ENCODE assay signal across 16 cellular contexts in genomic region chr17:70053241-70054234, GRCh38. TPM values are rescaled to one million over a fixed set of nuclear protein-coding genes. Genes with fewer than 3 reads are reported as not detected.
DNase-seq lines count a peak whose midpoint lies in the region; ATAC-seq and TF ChIP-seq lines count a peak whose summit lies in the region.
"Had no signal": no experiment of that assay in that cellular context is flagged by ENCODE, and none has a peak within 500 bp of the region (broad histone marks: within the 10 kb centered on the region; RNA-seq: fewer than 3 reads in every experiment).

No MANE protein-coding gene starts in this region.

- no peak overlapping the region for H2BK12ac ChIP-seq in neuronal stem cell (ENCODE audit: low read length)

- no peak overlapping the region for H3K18ac ChIP-seq in neuronal stem cell (ENCODE audit: low read length)

- H3K4ac ChIP-seq in neuronal stem cell (ENCODE audit: low read length), result no peak overlapping the region

- TF ChIP-seq CTCF in AG10803 (conservative IDR thresholded peaks at IDR 0.05; ENCODE audit: low read length) (no peak), WTC11 (IDR thresholded peaks at IDR 0.05) (no peak), gastroesophageal sphincter (IDR thresholded peaks at IDR 0.05) (no peak), vagina (IDR thresholded peaks at IDR 0.05) (no peak)

- no peaks in the 10 kb centered on the region for H3K36me3 ChIP-seq in gastroesophageal sphincter
- no peaks in the 10 kb centered on the region for H3K36me3 ChIP-seq in neuronal stem cell (replicated peaks in 1 of 2; ENCODE audit: control insufficient read depth in 2 of 2, insufficient read depth in 2 of 2, low read length in 2 of 2)
- H3K36me3 ChIP-seq in vagina, result no peaks in the 10 kb centered on the region

- intact Hi-C loops in vagina (cut with DNase I), result no loop called here

- DNase-seq in AG10803 (ENCODE audit: low read depth), result no peak
- DNase-seq in WTC11 (ENCODE audit: low spot score), result no peak
- no peak for DNase-seq in neuronal stem cell (ENCODE audit: low spot score)
- no peak for DNase-seq in activated naive CD4-positive, alpha-beta T cell treated with anti-CD3 and anti-CD28 coated beads, Interleukin-2, amount 50 U/mL, for 16 hours
- DNase-seq in vagina (ENCODE audit: extremely low spot score in 2 of 2), result no peak
- no peak for DNase-seq in NCI-H446 (lab: John Stamatoyannopoulos, UW)
- DNase-seq in T-helper 1 cell, result no peak
- DNase-seq: activated naive CD8-positive, alpha-beta T cell treated with anti-CD3 and anti-CD28 coated beads, Interleukin-2, amount 10 ng/mL, durations not matched to agents 7 days and 5 days; cortex of kidney; DMS153; foreskin melanocyte; islet precursor cell; NCI-H146; NCI-H510A treated with DMSO at 0.1 percent for 48 hours had no signal

- no peak overlapping the region for H2BK120ac ChIP-seq in neuronal stem cell (ENCODE audit: low read depth, low read length)

- no peak for TF ChIP-seq EP300 in gastroesophageal sphincter (IDR thresholded peaks at IDR 0.05)

- H2AK5ac ChIP-seq in neuronal stem cell (ENCODE audit: low read depth, low read length), result no peak overlapping the region

- H3K4me3 Mint-ChIP-seq in WTC11, result no peak overlapping the region
- H3K4me3 Mint-ChIP-seq: activated naive CD8-positive, alpha-beta T cell treated with anti-CD3 and anti-CD28 coated beads, Interleukin-2, amount 10 ng/mL, durations not matched to agents 7 days and 5 days; neural crest cell had no signal

- no peaks in the 10 kb centered on the region for H3K27me3 ChIP-seq in gastroesophageal sphincter
- no peaks in the 10 kb centered on the region for H3K27me3 ChIP-seq in neuronal stem cell (ENCODE audit: control insufficient read depth in 3 of 3, insufficient read depth in 3 of 3, low read depth in 1 of 3, low read length in 3 of 3)
- H3K27me3 ChIP-seq in vagina, result no peaks in the 10 kb centered on the region

- H3K4me3 ChIP-seq in AG10803 (ENCODE audit: low read length), result peak overlapping the region; percentile 5
- peak overlapping the region; percentile 34 for H3K4me3 ChIP-seq in gastroesophageal sphincter
- H3K4me3 ChIP-seq in neuronal stem cell (ENCODE audit: low read length in 2 of 2), result no peak overlapping the region
- peak overlapping the region in 1 of 2 donors; percentile 27 for H3K4me3 ChIP-seq in vagina

- H3K4me1 ChIP-seq in gastroesophageal sphincter (peaks cover 0 to 18% (median 0%) of the 10 kb centered on the region in 3 donors), neuronal stem cell (ENCODE audit: control insufficient read depth in 2 of 2, insufficient read depth in 1 of 2, low read depth in 1 of 2, low read length in 2 of 2) (no peaks in the 10 kb centered on the region), vagina (no peaks in the 10 kb centered on the region)

- peak overlapping the region; percentile 2; the same call in 1 of the 2 replicates for H3K27ac Mint-ChIP-seq in WTC11
- H3K27ac Mint-ChIP-seq: activated naive CD8-positive, alpha-beta T cell treated with anti-CD3 and anti-CD28 coated beads, Interleukin-2, amount 10 ng/mL, durations not matched to agents 7 days and 5 days had no signal

- no peak overlapping the region for H3K4me2 ChIP-seq in neuronal stem cell (ENCODE audit: insufficient read depth, low read length, poor library complexity, severe bottlenecking)

- H2BK15ac ChIP-seq in neuronal stem cell (ENCODE audit: low read length), result no peak overlapping the region

- no peaks in the 10 kb centered on the region for H3K9me3 Mint-ChIP-seq in WTC11
- H3K9me3 Mint-ChIP-seq: activated naive CD8-positive, alpha-beta T cell treated with anti-CD3 and anti-CD28 coated beads, Interleukin-2, amount 10 ng/mL, durations not matched to agents 7 days and 5 days; neural crest cell had no signal

- TF ChIP-seq POLR2A in gastroesophageal sphincter (IDR thresholded peaks at IDR 0.05), result no peak
- no peak for TF ChIP-seq POLR2A in vagina (IDR thresholded peaks at IDR 0.05)

- no peak overlapping the region for H2BK5ac ChIP-seq in neuronal stem cell (ENCODE audit: low read length)

- no peak overlapping the region for H3K14ac ChIP-seq in neuronal stem cell (ENCODE audit: low read length)

- H3K27ac ChIP-seq in gastroesophageal sphincter, result peak overlapping the region; percentile 55 to 72 (median 59)
- no peak overlapping the region for H3K27ac ChIP-seq in neuronal stem cell (replicated peaks; ENCODE audit: low read length)
- no peak overlapping the region for H3K27ac ChIP-seq in vagina

- no peak overlapping the region for H4K8ac ChIP-seq in neuronal stem cell (ENCODE audit: low read depth, low read length)

- no peaks in the 10 kb centered on the region for H3K9me3 ChIP-seq in gastroesophageal sphincter
- H3K9me3 ChIP-seq in neuronal stem cell (replicated peaks in 1 of 2; ENCODE audit: control insufficient read depth in 2 of 2, insufficient read depth in 1 of 2, low read depth in 1 of 2, low read length in 2 of 2), result no peaks in the 10 kb centered on the region
- H3K9me3 ChIP-seq in vagina, result no peaks in the 10 kb centered on the region

- H3K4me1 Mint-ChIP-seq in WTC11, result peaks cover 14% of the 10 kb centered on the region
- H3K4me1 Mint-ChIP-seq: activated naive CD8-positive, alpha-beta T cell treated with anti-CD3 and anti-CD28 coated beads, Interleukin-2, amount 10 ng/mL, durations not matched to agents 7 days and 5 days; neural crest cell had no signal

- CTCF ChIA-PET in WTC11 (lab: Charles Lee), result interaction anchor here (2.2 kb wide), 1 partner anchor 10 kb away, joined by 10 read pairs; no protein-coding TSS in a partner anchor

- H4K91ac ChIP-seq in neuronal stem cell (ENCODE audit: low read depth, low read length, poor library complexity), result no peak overlapping the region

- 22 to 26% methylated on average over 12 of the region's 13 CpGs for WGBS in gastroesophageal sphincter (ENCODE audit: low coverage in 1 of 2), 2 donors
- no CpG with 5 or more reads among the region's 13 CpGs for WGBS in neuronal stem cell (ENCODE audit: extremely low coverage in 2 of 2, insufficient read length in 2 of 2, insufficient replicate concordance in 1 of 2), 2 donors

- H3K79me1 ChIP-seq in neuronal stem cell (ENCODE audit: low read depth, low read length), result no peaks in the 10 kb centered on the region

- peak overlapping the region; percentile 11 for H2AFZ ChIP-seq in neuronal stem cell (ENCODE audit: low read length)

- H3K36me3 Mint-ChIP-seq in WTC11, result no peaks in the 10 kb centered on the region
- H3K36me3 Mint-ChIP-seq: activated naive CD8-positive, alpha-beta T cell treated with anti-CD3 and anti-CD28 coated beads, Interleukin-2, amount 10 ng/mL, durations not matched to agents 7 days and 5 days had no signal

- POLR2A ChIA-PET in WTC11 (lab: Charles Lee), result no interaction called here

- H3K23ac ChIP-seq in neuronal stem cell (ENCODE audit: low read depth, low read length, poor library complexity), result no peak overlapping the region

- no peaks in the 10 kb centered on the region for H3K27me3 Mint-ChIP-seq in WTC11 (ENCODE audit: low read depth)
- H3K27me3 Mint-ChIP-seq: activated naive CD8-positive, alpha-beta T cell treated with anti-CD3 and anti-CD28 coated beads, Interleukin-2, amount 10 ng/mL, durations not matched to agents 7 days and 5 days had no signal

- no peak overlapping the region for H3K9ac ChIP-seq in neuronal stem cell (ENCODE audit: low read depth, low read length, poor library complexity)

- ATAC-seq in WTC11, result no peak
- peak; percentile 64 for ATAC-seq in gastroesophageal sphincter

TF ChIP-seq in WTC11, 78 proteins besides CTCF, POLR2A, EP300 and RAD21:
- TF ChIP-seq ZNF263 (CRISPR knock-in tag; IDR thresholded peaks at IDR 0.05; ENCODE audit: low read depth), result no peak

RNA-seq across cellular contexts. Expression of gene KCNJ16, which starts 21.5 kb away (rescaled TPM):
- not detected in 3 replicates for total RNA-seq in WTC11 (2021)
- under 1 TPM in 2 of 4 donors, not detected in 2; 0.54 to 0.96 TPM for total RNA-seq in gastroesophageal sphincter
- polyA plus RNA-seq in neuronal stem cell (2013, experiment 1 of 2), result not detected
- not detected for polyA plus RNA-seq in neuronal stem cell (2013, experiment 2 of 2)
- not detected for total RNA-seq in vagina
- total RNA-seq: activated naive CD8-positive, alpha-beta T cell treated with anti-CD3 and anti-CD28 coated beads, Interleukin-2, amount 10 ng/mL, durations not matched to agents 7 days and 5 days had no signal

Comparison
In these comparisons a context has a peak if more than half of its experiments do, and no peak if none do; other contexts are left out.
1. H3K4me3 ChIP-seq: peak in AG10803 (single experiment) and gastroesophageal sphincter (2 of 2); none in neuronal stem cell (0 of 2).
2. H3K27ac ChIP-seq: peak in gastroesophageal sphincter (4 of 4); none in neuronal stem cell (single experiment) and vagina (single experiment).